ENCODE assay signal across 10 cellular contexts in genomic region chr6:68575765-68576439, GRCh38. TPM values are rescaled to one million over a fixed set of nuclear protein-coding genes. Genes with fewer than 3 reads are reported as not detected.
DNase-seq lines count a peak whose midpoint lies in the region; ATAC-seq and TF ChIP-seq lines count a peak whose summit lies in the region.
"Had no signal": no experiment of that assay in that cellular context is flagged by ENCODE, and none has a peak within 500 bp of the region (broad histone marks: within the 10 kb centered on the region; RNA-seq: fewer than 3 reads in every experiment).

No MANE protein-coding gene starts in this region.

- H2BK5ac ChIP-seq in H9 (ENCODE audit: insufficient read length, low read length), result no peak overlapping the region

- H3K4ac ChIP-seq in H9 (ENCODE audit: low read depth, low read length), result no peak overlapping the region

- no peak overlapping the region for H3K9ac ChIP-seq in H9 (ENCODE audit: extremely low read depth, insufficient read length, low read length)

- ATAC-seq in GM18907 (IDR thresholded peaks at IDR 0.05; ENCODE audit: unreplicated experiment), result no peak

- H3K4me1 Mint-ChIP-seq in H9, result peaks cover 8 to 15% of the 10 kb centered on the region in 2 experiments

- peak overlapping the region; percentile 74 for H2AFZ ChIP-seq in H9 (ENCODE audit: low read length)

- H2AK5ac ChIP-seq in H9 (ENCODE audit: insufficient read length, low read length), result no peak overlapping the region

- no peak overlapping the region for H2BK20ac ChIP-seq in H9 (ENCODE audit: low read depth, low read length, poor library complexity, severe bottlenecking)

- H3K4me3 Mint-ChIP-seq in H9, result peak overlapping the region; percentile 55 to 60; a peak in 4 of 5 replicates

- no peaks in the 10 kb centered on the region for H4K20me1 ChIP-seq in H9 (ENCODE audit: control insufficient read depth, insufficient read depth, insufficient read length)

- peak overlapping the region; percentile 40 for H3K4me2 ChIP-seq in H9 (ENCODE audit: insufficient read depth, insufficient read length, low read length)

- peaks cover 5 to 8% of the 10 kb centered on the region in 2 experiments for H3K9me3 Mint-ChIP-seq in H9

- no peaks in the 10 kb centered on the region for H3K27me3 ChIP-seq in H9 (ENCODE audit: insufficient read depth, low read length)
- H3K27me3 ChIP-seq: uterus had no signal

- no peak overlapping the region for H3K14ac ChIP-seq in H9 (ENCODE audit: insufficient read depth, low read length)

- no CpG with 5 or more reads among the region's 14 CpGs for WGBS in H9 (ENCODE audit: extremely low coverage, insufficient read length, low lambda C conversion rate)

- peak overlapping the region; percentile 7 for H3K18ac ChIP-seq in H9 (ENCODE audit: insufficient read length, low read depth, low read length)

- H2BK15ac ChIP-seq in H9 (ENCODE audit: low read depth, low read length), result no peak overlapping the region

- no peaks in the 10 kb centered on the region for H3K9me3 ChIP-seq in H9 (ENCODE audit: control insufficient read depth, low read depth, low read length)

- no peak overlapping the region for H3K27ac ChIP-seq in H9 (ENCODE audit: insufficient read length, low read depth, low read length)
- H3K27ac ChIP-seq: skin epidermis, uterus had no signal

- TF ChIP-seq CTCF in H9 (conservative IDR thresholded peaks at IDR 0.05), result no peak

- H3K36me3 Mint-ChIP-seq in H9 (ENCODE audit: insufficient read depth in 1 of 3, low read depth in 3 of 3), result peaks cover 0 to 6% (median 0%) of the 10 kb centered on the region in 3 experiments; a peak in 2 of 7 replicates

- no peak overlapping the region for H2BK120ac ChIP-seq in H9 (ENCODE audit: low read depth, low read length, poor library complexity, severe bottlenecking)

- H3K23me2 ChIP-seq in H9 (ENCODE audit: insufficient read length, low read depth, low read length, poor library complexity, severe bottlenecking), result no peaks in the 10 kb centered on the region

- H3K79me1 ChIP-seq in H9 (ENCODE audit: insufficient read depth, low read depth, low read length, poor library complexity, severe bottlenecking), result no peaks in the 10 kb centered on the region

- H3K27me3 Mint-ChIP-seq in H9 (ENCODE audit: low read depth), result no peaks in the 10 kb centered on the region

- H3K56ac ChIP-seq in H9 (ENCODE audit: insufficient read length, low read depth, low read length), result no peak overlapping the region

- no peak overlapping the region for H3T11ph ChIP-seq in H9 (ENCODE audit: low read length)

- H2BK12ac ChIP-seq in H9 (ENCODE audit: insufficient read length, low read depth, low read length), result no peak overlapping the region

- no peaks in the 10 kb centered on the region for H3K79me2 ChIP-seq in H9 (ENCODE audit: insufficient read depth, low read length)

- no peak overlapping the region for H4K8ac ChIP-seq in H9 (replicated peaks; ENCODE audit: insufficient read length, low read depth, low read length)

- H4K91ac ChIP-seq in H9 (ENCODE audit: insufficient read length, low read depth, low read length), result no peak overlapping the region

- H4K5ac ChIP-seq in H9 (ENCODE audit: insufficient read length, low read depth, low read length), result no peak overlapping the region

- no peaks in the 10 kb centered on the region for H3K4me1 ChIP-seq in H9 (ENCODE audit: insufficient read depth, low read length)
- H3K4me1 ChIP-seq: uterus had no signal

- H3K27ac Mint-ChIP-seq in H9, result peak overlapping the region in 2 of 3 experiments; percentile 81 to 91; a peak in 3 of 7 replicates

- DNase-seq in H9, result peak; percentile 78
- peak; percentile 71 for DNase-seq in NCI-H748 treated with DMSO at 0.1 percent for 48 hours (lab: John Stamatoyannopoulos, UW)
- DNase-seq in globus pallidus (ENCODE audit: low spot score), result peak; percentile 83
- DNase-seq in renal cortical epithelial cell (ENCODE audit: low read depth), result peak; percentile 56
- DNase-seq in NCI-H1694 treated with DMSO at 0.1 percent for 48 hours (lab: John Stamatoyannopoulos, UW), result no peak
- DNase-seq in HT-29 (ENCODE audit: low spot score), result no peak
- DNase-seq in GF-D8 (lab: John Stamatoyannopoulos, UW), result no peak
- DNase-seq: uterus had no signal

- no peak overlapping the region for H3K23ac ChIP-seq in H9 (ENCODE audit: insufficient read length, low read depth, low read length)

RNA-seq across cellular contexts. Expression of gene ADGRB3, which starts 59.2 kb away (rescaled TPM):
- total RNA-seq in H9 (2021) (0.22 and 0.37 TPM in 2 replicates), renal cortical epithelial cell (under 0.01 and 0.05 TPM in 2 replicates)
- not detected in 2 replicates for total RNA-seq in HT-29 (2014; rRNA removed; shearing (Covaris generic))

Comparison
In these comparisons a context has a peak if more than half of its experiments do, and no peak if none do; other contexts are left out.
1. DNase-seq: peak in H9 (single experiment), NCI-H748 treated with DMSO at 0.1 percent for 48 hours (single experiment), globus pallidus (single experiment) and renal cortical epithelial cell (single experiment); none in NCI-H1694 treated with DMSO at 0.1 percent for 48 hours (single experiment), HT-29 (single experiment) and GF-D8 (single experiment).